ENCODE assay signal across 1 cellular context in genomic region chr20:22805219-22805618, GRCh38.
TF ChIP-seq lines count a peak whose summit lies in the region.

No MANE protein-coding gene starts in this region.

TF ChIP-seq in SK-N-SH, 30 proteins besides CTCF, POLR2A, EP300 and RAD21 (continued from another document):
- TF ChIP-seq, protein P1, sequence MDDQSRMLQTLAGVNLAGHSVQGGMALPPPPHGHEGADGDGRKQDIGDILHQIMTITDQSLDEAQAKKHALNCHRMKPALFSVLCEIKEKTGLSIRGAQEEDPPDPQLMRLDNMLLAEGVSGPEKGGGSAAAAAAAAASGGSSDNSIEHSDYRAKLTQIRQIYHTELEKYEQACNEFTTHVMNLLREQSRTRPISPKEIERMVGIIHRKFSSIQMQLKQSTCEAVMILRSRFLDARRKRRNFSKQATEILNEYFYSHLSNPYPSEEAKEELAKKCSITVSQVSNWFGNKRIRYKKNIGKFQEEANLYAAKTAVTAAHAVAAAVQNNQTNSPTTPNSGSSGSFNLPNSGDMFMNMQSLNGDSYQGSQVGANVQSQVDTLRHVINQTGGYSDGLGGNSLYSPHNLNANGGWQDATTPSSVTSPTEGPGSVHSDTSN (IDR thresholded peaks at IDR 0.05), result 0 out of 2 replicates have a peak, but pooled peaks have one; percentile 6
- TF ChIP-seq ZBTB33 (IDR thresholded peaks at IDR 0.05; ENCODE audit: borderline replicate concordance, low read depth), result no peak
